Comparison of ENCODE assay signal across 8 cellular contexts in the genomic region with DNA sequence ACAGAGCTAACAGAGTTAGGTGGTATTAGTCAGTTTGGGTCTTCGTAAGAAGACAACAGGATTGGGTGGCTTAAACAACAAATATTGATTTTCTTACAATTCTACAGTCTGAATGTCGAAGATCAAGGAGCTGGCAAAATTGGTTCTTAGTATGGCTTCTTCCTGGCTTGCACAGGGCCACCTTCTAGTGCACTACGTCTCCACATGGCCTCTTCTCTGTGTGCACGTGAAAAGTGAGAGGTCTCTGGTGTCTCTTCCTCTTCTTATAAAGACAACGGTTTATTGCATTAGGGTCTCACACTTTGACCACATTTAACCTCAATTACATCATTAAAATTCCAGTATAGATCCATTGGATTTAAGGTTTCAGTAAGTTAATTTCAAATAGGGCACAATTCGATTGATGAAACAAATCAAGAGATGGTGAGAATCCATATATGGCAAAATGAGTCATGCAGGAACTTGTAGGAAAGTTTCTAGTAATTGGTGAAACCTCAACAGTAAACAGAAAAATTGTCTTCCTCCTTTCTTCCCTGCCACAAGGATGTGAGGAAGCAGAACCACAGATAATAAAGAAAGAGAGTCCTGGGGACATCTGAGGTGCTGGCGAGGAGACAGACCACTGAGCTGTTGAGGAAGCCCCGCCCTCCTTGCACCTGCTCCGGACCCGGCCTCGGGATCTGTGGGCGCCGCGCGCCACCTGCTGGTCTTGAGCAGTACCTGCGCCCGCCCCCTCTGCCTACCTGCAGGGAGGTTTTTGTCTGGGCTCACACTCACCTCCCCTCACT.
DNase-seq lines count a peak whose midpoint lies in the region; ATAC-seq and TF ChIP-seq lines count a peak whose summit lies in the region.

No MANE protein-coding gene starts in this region.

- CTCF ChIA-PET in A673 (lab: Charles Lee): interaction anchor here (0.6 kb wide), 1 partner anchor 531 kb away, joined by 6 read pairs; no protein-coding TSS in a partner anchor
- CTCF ChIA-PET in naive thymus-derived CD4-positive, alpha-beta T cell (lab: Charles Lee): interaction anchor here (0.6 to 1.9 kb wide), 7 partner anchors 10 to 163 kb away, joined by 3 to 15 read pairs (median 4); no protein-coding TSS in a partner anchor

- DNase-seq in A673 (ENCODE audit: low spot score): peak; percentile 60
- peak; percentile 4 for DNase-seq in M059J (ENCODE audit: low read depth)
- DNase-seq in T-helper 17 cell: peak; percentile 63 to 69 (median 68)
- peak; percentile 59 for DNase-seq in activated naive CD8-positive, alpha-beta T cell treated with anti-CD3 and anti-CD28 coated beads, Interleukin-2, amount 50 U/mL, for 16 hours (ENCODE audit: low read depth, low spot score)
- peak; percentile 59 to 78 (median 75) for DNase-seq in naive thymus-derived CD4-positive, alpha-beta T cell
- DNase-seq in thyroid gland: peak; percentile 9 to 13
- DNase-seq in esophagus muscularis mucosa (ENCODE audit: extremely low spot score): no peak

- WGBS in thyroid gland, 2 donors: 25 to 33% methylated on average over 16 to 17 of the region's 17 CpGs
- WGBS in esophagus muscularis mucosa: 28% methylated on average over 15 of the region's 17 CpGs

- ATAC-seq in GM18861 (IDR thresholded peaks at IDR 0.05; ENCODE audit: unreplicated experiment): peak; percentile 59
- peak; percentile 93 for ATAC-seq in T-helper 17 cell
- ATAC-seq in naive thymus-derived CD4-positive, alpha-beta T cell: peak; percentile 92

- intact Hi-C loops in A673 (cut with micrococcal nuclease; ENCODE audit: unreplicated experiment): no loop called here
- intact Hi-C loops in naive thymus-derived CD4-positive, alpha-beta T cell (cut with micrococcal nuclease): loop anchor here in 1 of 2 donors (1.0 to 5.0 kb wide), 2 partner anchors 96 to 164 kb away; no protein-coding TSS in a partner anchor
- intact Hi-C loops in thyroid gland (cut with DNase I): no loop called here
- intact Hi-C loops in esophagus muscularis mucosa (cut with DNase I): no loop called here

- TF ChIP-seq POLR2A in thyroid gland (IDR thresholded peaks at IDR 0.05): no peak
- TF ChIP-seq POLR2A in esophagus muscularis mucosa (IDR thresholded peaks at IDR 0.05; ENCODE audit: low read depth): no peak

- H3K9me3 Mint-ChIP-seq in naive thymus-derived CD4-positive, alpha-beta T cell: no peaks in the 10 kb centered on the region

- peak overlapping the region; percentile 49 for H3K4me3 Mint-ChIP-seq in T-helper 17 cell
- H3K4me3 Mint-ChIP-seq in naive thymus-derived CD4-positive, alpha-beta T cell: peak overlapping the region in 9 of 10 donors; percentile 40 to 70 (median 60)

- peaks cover 75% of the 10 kb centered on the region for H3K27me3 ChIP-seq in A673 (replicated peaks; ENCODE audit: insufficient read depth, low read depth, low read length, poor library complexity)
- no peaks in the 10 kb centered on the region for H3K27me3 ChIP-seq in naive thymus-derived CD4-positive, alpha-beta T cell (ENCODE audit: control insufficient read depth in 2 of 2, insufficient read depth in 2 of 2, low read length in 2 of 2)
- H3K27me3 ChIP-seq in thyroid gland: no peaks in the 10 kb centered on the region
- H3K27me3 ChIP-seq in esophagus muscularis mucosa: peaks cover 0 to 39% (median 0%) of the 10 kb centered on the region in 4 donors

- POLR2A ChIA-PET in A673 (lab: Charles Lee; ENCODE audit: low non-redundant PET): no interaction called here
- POLR2A ChIA-PET in naive thymus-derived CD4-positive, alpha-beta T cell (lab: Charles Lee): interaction anchor here (0.6 to 0.7 kb wide), 2 partner anchors 26 to 515 kb away, joined by 3 to 5 read pairs; no protein-coding TSS in a partner anchor

- H3K4me3 ChIP-seq in A673 (ENCODE audit: low read depth, low read length, poor library complexity, severe bottlenecking): no peak overlapping the region
- no peak overlapping the region for H3K4me3 ChIP-seq in naive thymus-derived CD4-positive, alpha-beta T cell (ENCODE audit: low read length)
- H3K4me3 ChIP-seq in thyroid gland (replicated peaks in 1 of 3): no peak overlapping the region
- no peak overlapping the region for H3K4me3 ChIP-seq in esophagus muscularis mucosa

- no peak for TF ChIP-seq EP300 in esophagus muscularis mucosa (IDR thresholded peaks at IDR 0.05)

- BruUV-seq in A673 (replicated peaks; lab: Mats Ljungman, UMichigan): no TSS peak

- H3K4me1 ChIP-seq in A673 (ENCODE audit: insufficient read depth, low read length, poor library complexity, severe bottlenecking) (no peaks in the 10 kb centered on the region), thyroid gland (no peaks in the 10 kb centered on the region), esophagus muscularis mucosa (no peaks in the 10 kb centered on the region)
- H3K4me1 ChIP-seq in naive thymus-derived CD4-positive, alpha-beta T cell (ENCODE audit: control insufficient read depth in 2 of 2, insufficient read depth in 2 of 2, low read length in 2 of 2): peaks cover 0 to 8% of the 10 kb centered on the region in 2 donors

- H3K9me3 ChIP-seq in A673 (ENCODE audit: low read depth, low read length, poor library complexity, severe bottlenecking) (no peaks in the 10 kb centered on the region), T-helper 17 cell (ENCODE audit: control insufficient read depth, low read length, poor library complexity, severe bottlenecking) (no peaks in the 10 kb centered on the region), thyroid gland (no peaks in the 10 kb centered on the region), esophagus muscularis mucosa (no peaks in the 10 kb centered on the region)
- H3K9me3 ChIP-seq in naive thymus-derived CD4-positive, alpha-beta T cell (ENCODE audit: control insufficient read depth in 2 of 3, low read length in 3 of 3): no peaks in the 10 kb centered on the region

- H3K27ac Mint-ChIP-seq in T-helper 17 cell: no peak overlapping the region
- peak overlapping the region; percentile 12 to 78 (median 36) for H3K27ac Mint-ChIP-seq in naive thymus-derived CD4-positive, alpha-beta T cell

- peaks cover 7% of the 10 kb centered on the region for H3K27me3 Mint-ChIP-seq in T-helper 17 cell
- peaks cover 0 to 13% (median 4%) of the 10 kb centered on the region in 5 donors for H3K27me3 Mint-ChIP-seq in naive thymus-derived CD4-positive, alpha-beta T cell

- peaks cover 23% of the 10 kb centered on the region for H3K4me1 Mint-ChIP-seq in T-helper 17 cell
- peaks cover 9 to 25% (median 21%) of the 10 kb centered on the region in 7 donors for H3K4me1 Mint-ChIP-seq in naive thymus-derived CD4-positive, alpha-beta T cell

- H3K36me3 ChIP-seq in A673 (ENCODE audit: insufficient read depth, low read length, poor library complexity, severe bottlenecking) (no peaks in the 10 kb centered on the region), thyroid gland (no peaks in the 10 kb centered on the region), esophagus muscularis mucosa (no peaks in the 10 kb centered on the region)
- no peaks in the 10 kb centered on the region for H3K36me3 ChIP-seq in naive thymus-derived CD4-positive, alpha-beta T cell (ENCODE audit: control insufficient read depth in 2 of 3, insufficient read depth in 3 of 3, low read length in 3 of 3)

- no peaks in the 10 kb centered on the region for H3K36me3 Mint-ChIP-seq in T-helper 17 cell (ENCODE audit: low read depth)
- H3K36me3 Mint-ChIP-seq in naive thymus-derived CD4-positive, alpha-beta T cell: no peaks in the 10 kb centered on the region

- peak; percentile 83 for TF ChIP-seq CTCF in A673 (conservative IDR thresholded peaks at IDR 0.05; ENCODE audit: low read depth, low read length)
- peak in 1 of 6 experiments; percentile 39 for TF ChIP-seq CTCF in thyroid gland (IDR thresholded peaks at IDR 0.05)
- peak in 1 of 3 experiments; percentile 36 for TF ChIP-seq CTCF in esophagus muscularis mucosa (IDR thresholded peaks at IDR 0.05)

- H3K27ac ChIP-seq in A673 (ENCODE audit: low read depth, low read length, poor library complexity, severe bottlenecking) (no peak overlapping the region), thyroid gland (no peak overlapping the region), esophagus muscularis mucosa (replicated peaks in 1 of 4) (no peak overlapping the region)
- H3K27ac ChIP-seq in naive thymus-derived CD4-positive, alpha-beta T cell (ENCODE audit: low read depth, low read length): no peak overlapping the region
